9 cellular contexts compared by ENCODE assay signal in the genomic region with DNA sequence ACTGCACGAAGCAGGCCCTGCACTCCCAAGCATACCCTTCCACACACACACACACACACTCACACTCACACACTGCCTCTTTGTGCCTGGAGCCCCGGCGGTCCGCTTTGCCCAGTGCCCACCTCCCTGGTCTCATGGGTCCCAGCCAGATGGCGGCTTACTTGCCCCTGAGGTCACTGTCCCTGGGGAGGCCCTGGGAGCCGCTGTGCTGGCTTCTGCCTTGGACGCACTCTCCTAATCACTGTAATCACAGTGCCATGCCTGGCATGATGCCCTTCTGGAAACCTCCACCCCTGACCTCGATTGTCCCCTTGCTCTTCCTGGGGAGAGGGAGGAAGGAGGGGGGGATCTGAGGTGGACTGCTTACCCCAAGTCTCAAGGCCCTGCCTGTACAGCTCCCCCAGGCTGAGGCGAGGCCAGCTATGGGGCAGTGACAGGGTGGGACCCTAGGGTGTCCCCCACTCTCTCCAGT. TPM values are rescaled to one million over a fixed set of nuclear protein-coding genes. Genes with fewer than 3 reads are reported as not detected.
DNase-seq lines count a peak whose midpoint lies in the region; ATAC-seq and TF ChIP-seq lines count a peak whose summit lies in the region.
"Had no signal": no experiment of that assay in that cellular context is flagged by ENCODE, and none has a peak within 500 bp of the region (broad histone marks: within the 10 kb centered on the region; RNA-seq: fewer than 3 reads in every experiment).

No MANE protein-coding gene starts in this region.

- H3K4me1 Mint-ChIP-seq in glutamatergic neuron (ENCODE audit: low read depth, unreplicated experiment) = peaks cover 34% of the 10 kb centered on the region
- no peaks in the 10 kb centered on the region for H3K4me1 Mint-ChIP-seq in activated CD4-positive, alpha-beta memory T cell treated with anti-CD3 and anti-CD28 coated beads, Interleukin-2, amount 10 ng/mL, durations not matched to agents 7 days and 5 days

- H3K9me3 Mint-ChIP-seq in glutamatergic neuron (ENCODE audit: unreplicated experiment) = peaks cover 23% of the 10 kb centered on the region
- H3K9me3 Mint-ChIP-seq in activated CD4-positive, alpha-beta memory T cell treated with anti-CD3 and anti-CD28 coated beads, Interleukin-2, amount 10 ng/mL, durations not matched to agents 7 days and 5 days = no peaks in the 10 kb centered on the region

- ATAC-seq in HG03442 (IDR thresholded peaks at IDR 0.05; ENCODE audit: unreplicated experiment) = no peak

- DNase-seq in C1 segment of cervical spinal cord (lab: John Stamatoyannopoulos, UW) (peak in 9 of 14 donors; percentile 54 to 85 (median 72)), glutamatergic neuron (peak; percentile 58), pons (ENCODE audit: low spot score) (peak; percentile 81), NCI-H446 treated with DMSO at 0.1 percent for 48 hours (lab: John Stamatoyannopoulos, UW) (no peak), NCI-H82 treated with DMSO at 0.1 percent for 48 hours (lab: John Stamatoyannopoulos, UW; ENCODE audit: unreplicated experiment) (no peak)
- no peak for DNase-seq in activated CD4-positive, alpha-beta memory T cell treated with anti-CD3 and anti-CD28 coated beads, Interleukin-2, amount 10 ng/mL, durations not matched to agents 7 days and 5 days
- DNase-seq: SHP77 had no signal

- H3K4me3 Mint-ChIP-seq in glutamatergic neuron (ENCODE audit: unreplicated experiment) = peak overlapping the region; percentile 7
- H3K4me3 Mint-ChIP-seq in activated CD4-positive, alpha-beta memory T cell treated with anti-CD3 and anti-CD28 coated beads, Interleukin-2, amount 10 ng/mL, durations not matched to agents 7 days and 5 days = no peak overlapping the region

- peaks cover 8% of the 10 kb centered on the region for H3K36me3 Mint-ChIP-seq in glutamatergic neuron (ENCODE audit: unreplicated experiment)
- H3K36me3 Mint-ChIP-seq in activated CD4-positive, alpha-beta memory T cell treated with anti-CD3 and anti-CD28 coated beads, Interleukin-2, amount 10 ng/mL, durations not matched to agents 7 days and 5 days (ENCODE audit: low read depth) = no peaks in the 10 kb centered on the region

- POLR2A ChIA-PET in activated CD4-positive, alpha-beta memory T cell treated with anti-CD3 and anti-CD28 coated beads, Interleukin-2, amount 10 ng/mL, durations not matched to agents 7 days and 5 days (lab: Charles Lee) = no interaction called here

- peak overlapping the region; percentile 57 for H3K4me3 ChIP-seq in WI38 (ENCODE audit: low read depth, low read length)

- H3K27ac Mint-ChIP-seq in glutamatergic neuron (ENCODE audit: unreplicated experiment) = peak overlapping the region; percentile 5
- no peak overlapping the region for H3K27ac Mint-ChIP-seq in activated CD4-positive, alpha-beta memory T cell treated with anti-CD3 and anti-CD28 coated beads, Interleukin-2, amount 10 ng/mL, durations not matched to agents 7 days and 5 days

- CTCF ChIA-PET in activated CD4-positive, alpha-beta memory T cell treated with anti-CD3 and anti-CD28 coated beads, Interleukin-2, amount 10 ng/mL, durations not matched to agents 7 days and 5 days (lab: Charles Lee) = no interaction called here

- H3K27me3 Mint-ChIP-seq in glutamatergic neuron (ENCODE audit: unreplicated experiment) = peaks cover 25% of the 10 kb centered on the region
- no peaks in the 10 kb centered on the region for H3K27me3 Mint-ChIP-seq in activated CD4-positive, alpha-beta memory T cell treated with anti-CD3 and anti-CD28 coated beads, Interleukin-2, amount 10 ng/mL, durations not matched to agents 7 days and 5 days

- TF ChIP-seq CTCF in WI38 (IDR thresholded peaks at IDR 0.05; ENCODE audit: low read depth, low read length) (no peak), glutamatergic neuron (IDR thresholded peaks at IDR 0.05; ENCODE audit: partially characterized antibody, unreplicated experiment) (no peak)

RNA-seq across cellular contexts. Expression of gene ARHGAP23, which starts 36.0 kb away (rescaled TPM):
- 23.6 TPM for total RNA-seq in glutamatergic neuron (ENCODE audit: unreplicated experiment)
- total RNA-seq in activated CD4-positive, alpha-beta memory T cell treated with anti-CD3 and anti-CD28 coated beads, Interleukin-2, amount 10 ng/mL, durations not matched to agents 7 days and 5 days = under 1 TPM; 0.73 to 0.81 TPM

Comparison
In these comparisons a context has a peak if more than half of its experiments do, and no peak if none do; other contexts are left out.
1. DNase-seq: peak in C1 segment of cervical spinal cord (9 of 14), glutamatergic neuron (single experiment) and pons (single experiment); none in activated CD4-positive, alpha-beta memory T cell treated with anti-CD3 and anti-CD28 coated beads, Interleukin-2, amount 10 ng/mL, durations not matched to agents 7 days and 5 days (single experiment), NCI-H446 treated with DMSO at 0.1 percent for 48 hours (single experiment) and NCI-H82 treated with DMSO at 0.1 percent for 48 hours (single experiment).
2. RNA of gene ARHGAP23, which starts 36.0 kb away (total RNA-seq): 23.6 TPM in glutamatergic neuron (single experiment); 0.73 to 0.81 TPM in activated CD4-positive, alpha-beta memory T cell treated with anti-CD3 and anti-CD28 coated beads, Interleukin-2, amount 10 ng/mL, durations not matched to agents 7 days and 5 days; every median in the first group is over 10 times any median in the second.